In the genomic region with DNA sequence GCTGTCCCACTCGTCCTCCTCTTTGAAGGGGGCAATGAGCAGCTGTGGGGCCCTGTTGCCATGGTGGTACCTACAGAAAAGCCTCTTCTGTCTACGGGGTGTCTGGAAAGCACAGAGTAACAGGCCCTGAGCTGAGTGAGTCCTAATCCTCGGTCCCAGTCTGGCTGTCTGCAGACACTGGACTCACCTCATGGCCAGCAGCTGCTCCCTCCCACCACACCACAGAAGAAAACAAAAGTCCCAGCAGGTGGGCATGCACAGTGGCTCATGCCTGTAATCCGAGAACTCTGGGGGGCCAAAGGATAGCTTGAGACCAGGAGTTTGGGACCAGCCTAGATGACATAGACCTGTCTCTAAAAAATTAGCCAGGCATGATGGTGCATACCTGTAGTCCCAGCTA, we compare ENCODE assay signal across 1 cellular context.
TF ChIP-seq lines count a peak whose summit lies in the region.

No MANE protein-coding gene starts in this region.

TF ChIP-seq in WTC11, 78 proteins besides CTCF, POLR2A, EP300 and RAD21 (continued from another document):
- TF ChIP-seq ZNF512 (CRISPR knock-in tag; IDR thresholded peaks at IDR 0.05; ENCODE audit: borderline replicate concordance), result no peak
